ENCODE assay signal across 29 cellular contexts in genomic region chr15:51156957-51157356, GRCh38.
"Had no signal": no experiment of that assay in that cellular context is flagged by ENCODE, and none has a peak within 500 bp of the region (broad histone marks: within the 10 kb centered on the region; RNA-seq: fewer than 3 reads in every experiment).

No MANE protein-coding gene starts in this region.

- H3K36me3 ChIP-seq: left lung, lower lobe of right lung, pancreas, prostate gland, spleen, thyroid gland, transverse colon, upper lobe of left lung, vagina had no signal

- H3K27me3 ChIP-seq: pancreas, testis, thyroid gland, transverse colon, upper lobe of left lung, vagina had no signal

- H3K9me3 ChIP-seq: left lung, lower lobe of right lung, pancreas, prostate gland, spleen, testis, thyroid gland, transverse colon, upper lobe of left lung, vagina had no signal

- H3K4me3 Mint-ChIP-seq: immature natural killer cell; nephron; neural crest cell; stimulated activated effector memory CD8-positive, alpha-beta T cell treated with anti-CD3 and anti-CD28 coated beads, Interleukin-12 subunit alpha, Interleukin-12 subunit beta, amount 100 ng/mL, for 72 hours; stimulated activated naive CD8-positive, alpha-beta T cell treated with anti-CD3 and anti-CD28 coated beads, Interleukin-15, amount 100 ng/mL, for 72 hours had no signal

- DNase-seq: hypothalamus; immature natural killer cell; kidney; left colon; left lung; lower lobe of right lung; mammary epithelial cell; mesenchymal stem cell; naive B cell; nucleus accumbens; pancreas; posterior cingulate gyrus; retina; right cardiac atrium; small intestine; spleen; stimulated activated CD4-positive, alpha-beta T cell treated with anti-CD3 and anti-CD28 coated beads, Interleukin-4, amount 100 ng/mL, for 24 hours; stimulated activated naive CD4-positive, alpha-beta T cell treated with Interleukin-2 at 50 U/mL for 16 hours; stimulated activated naive CD8-positive, alpha-beta T cell treated with anti-CD3 and anti-CD28 coated beads, Interleukin-15, amount 100 ng/mL, for 72 hours; substantia nigra; testis; thyroid gland; transverse colon had no signal

- H3K27ac Mint-ChIP-seq: immature natural killer cell; stimulated activated effector memory CD8-positive, alpha-beta T cell treated with anti-CD3 and anti-CD28 coated beads, Interleukin-12 subunit alpha, Interleukin-12 subunit beta, amount 100 ng/mL, for 72 hours had no signal

- H3K4me1 ChIP-seq: left lung, lower lobe of right lung, pancreas, prostate gland, testis, thyroid gland, transverse colon, upper lobe of left lung, vagina had no signal

- H3K4me1 Mint-ChIP-seq: immature natural killer cell; naive B cell; neural crest cell; stimulated activated effector memory CD8-positive, alpha-beta T cell treated with anti-CD3 and anti-CD28 coated beads, Interleukin-12 subunit alpha, Interleukin-12 subunit beta, amount 100 ng/mL, for 72 hours; stimulated activated naive CD8-positive, alpha-beta T cell treated with anti-CD3 and anti-CD28 coated beads, Interleukin-15, amount 100 ng/mL, for 72 hours had no signal

- H3K4me3 ChIP-seq: left lung, lower lobe of right lung, pancreas, prostate gland, spleen, testis, thyroid gland, transverse colon, upper lobe of left lung, vagina had no signal

- H3K27ac ChIP-seq: left lung, lower lobe of right lung, pancreas, prostate gland, testis, thyroid gland, transverse colon, upper lobe of left lung, vagina had no signal

- H3K9me3 Mint-ChIP-seq: immature natural killer cell; naive B cell; nephron; neural crest cell; stimulated activated effector memory CD8-positive, alpha-beta T cell treated with anti-CD3 and anti-CD28 coated beads, Interleukin-12 subunit alpha, Interleukin-12 subunit beta, amount 100 ng/mL, for 72 hours; stimulated activated naive CD8-positive, alpha-beta T cell treated with anti-CD3 and anti-CD28 coated beads, Interleukin-15, amount 100 ng/mL, for 72 hours had no signal

- ATAC-seq: left colon; left lung; lower lobe of right lung; pancreas; right cardiac atrium; stimulated activated effector memory CD8-positive, alpha-beta T cell treated with anti-CD3 and anti-CD28 coated beads, Interleukin-12 subunit alpha, Interleukin-12 subunit beta, amount 100 ng/mL, for 72 hours had no signal

- H3K36me3 Mint-ChIP-seq: immature natural killer cell; naive B cell; stimulated activated effector memory CD8-positive, alpha-beta T cell treated with anti-CD3 and anti-CD28 coated beads, Interleukin-12 subunit alpha, Interleukin-12 subunit beta, amount 100 ng/mL, for 72 hours had no signal
